Comparison of ENCODE assay signal across 8 cellular contexts in the genomic region with DNA sequence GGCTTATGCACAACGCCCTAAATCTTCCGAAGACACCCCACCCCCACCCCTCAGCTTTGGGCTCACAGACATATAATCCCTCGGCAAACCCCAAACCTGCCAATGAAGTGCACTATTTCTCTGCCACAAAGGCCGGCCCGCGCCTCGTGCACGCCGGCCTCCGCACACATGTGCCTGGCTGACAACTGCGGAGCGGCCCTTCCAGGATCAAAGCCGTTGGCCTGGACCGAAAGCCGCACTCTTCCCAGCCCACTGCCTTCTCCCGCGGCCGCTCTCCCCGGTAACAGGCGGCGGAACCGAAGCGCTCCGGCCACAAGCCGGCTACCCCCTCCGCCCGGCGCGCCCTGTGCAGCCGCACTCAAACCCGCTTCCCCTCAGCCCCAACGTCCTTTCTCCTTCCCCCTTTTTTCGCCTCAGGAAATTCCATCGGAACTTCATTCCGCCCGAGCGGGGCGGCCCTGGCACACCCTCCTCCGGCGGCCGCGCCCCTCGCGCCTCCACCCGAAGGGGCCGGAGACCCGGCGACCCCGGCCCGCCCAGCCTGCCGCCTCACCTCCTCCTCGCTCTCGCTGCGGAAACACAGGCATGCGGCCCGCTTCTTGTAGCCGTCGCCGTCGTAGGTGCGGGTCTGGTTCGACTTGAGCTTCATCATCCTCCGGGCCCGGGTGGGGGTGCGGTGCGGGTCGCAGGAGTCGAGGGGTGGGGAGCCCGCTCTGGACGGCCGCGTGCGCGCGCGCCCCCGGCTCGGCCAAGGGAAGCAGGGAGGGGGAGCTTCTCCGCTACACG. TPM values are rescaled to one million over a fixed set of nuclear protein-coding genes. Genes with fewer than 3 reads are reported as not detected.
DNase-seq lines count a peak whose midpoint lies in the region; ATAC-seq, FAIRE-seq and TF ChIP-seq lines count a peak whose summit lies in the region.

No MANE protein-coding gene starts in this region.

- H3K4me1 ChIP-seq in IMR-90 (ENCODE audit: control insufficient read depth, insufficient read depth, low read length) (peaks cover under 1% of the 10 kb centered on the region; the same call in 1 of the 2 replicates), RWPE2 (ENCODE audit: insufficient read depth, poor library complexity, severe bottlenecking) (peaks cover 5% of the 10 kb centered on the region), pancreas (peaks cover 0 to 14% (median 13%) of the 10 kb centered on the region in 3 donors), transverse colon (peaks cover 6 to 42% (median 23%) of the 10 kb centered on the region in 4 donors)

- DNase-seq in DMS79 treated with DMSO at 0.1 percent for 48 hours (lab: John Stamatoyannopoulos, UW): peak; percentile 50
- peak; percentile 38 for DNase-seq in IMR-90
- peak; percentile 61 for DNase-seq in RWPE2 (ENCODE audit: low spot score)
- peak; percentile 25 to 62 (median 55) for DNase-seq in activated naive CD4-positive, alpha-beta T cell (lab: John Stamatoyannopoulos, UW)
- peak; percentile 82 for DNase-seq in Right ventricle myocardium inferior (ENCODE audit: missing footprints)
- peak; percentile 39 to 83 (median 62) for DNase-seq in pancreas
- peak; percentile 61 for DNase-seq in transverse colon

- TF ChIP-seq RAD21 in IMR-90 (IDR thresholded peaks at IDR 0.05; ENCODE audit: low read length): peak; percentile 15; the same call in 1 of the 2 replicates

- peaks cover 6% of the 10 kb centered on the region for H3K9me1 ChIP-seq in IMR-90 (ENCODE audit: insufficient read depth, low read length)

- H3K56ac ChIP-seq in IMR-90 (ENCODE audit: extremely low read depth, insufficient read depth, low read length): peak overlapping the region; percentile 28

- dilution Hi-C loops in IMR-90 (cut with HindIII; ENCODE audit: low sequenced_read_pairs, unreplicated experiment): no loop called here

- H3K27me3 ChIP-seq in IMR-90 (ENCODE audit: control insufficient read depth, insufficient read depth, low read length) (no peaks in the 10 kb centered on the region), RWPE2 (ENCODE audit: insufficient read depth, poor library complexity, severe bottlenecking) (no peaks in the 10 kb centered on the region), pancreas (no peaks in the 10 kb centered on the region), transverse colon (no peaks in the 10 kb centered on the region)

- CTCF ChIA-PET in IMR-90 (lab: Yijun Ruan, JAX): no interaction called here

- H3K9me3 ChIP-seq in IMR-90 (ENCODE audit: control insufficient read depth, insufficient read depth, low read length) (no peaks in the 10 kb centered on the region), RWPE2 (ENCODE audit: severe bottlenecking) (no peaks in the 10 kb centered on the region), pancreas (no peaks in the 10 kb centered on the region), transverse colon (peaks cover 0 to 4% of the 10 kb centered on the region in 2 donors)

- H4K91ac ChIP-seq in IMR-90 (ENCODE audit: insufficient read depth, low read depth, low read length): peak overlapping the region; percentile 91

- POLR2A ChIA-PET in IMR-90 (lab: Charles Lee; ENCODE audit: unreplicated experiment): no interaction called here

- H3K4ac ChIP-seq in IMR-90 (ENCODE audit: low read depth, low read length): peak overlapping the region; percentile 91

- H4K8ac ChIP-seq in IMR-90 (ENCODE audit: low read depth in 2 of 2, low read length in 2 of 2): peak overlapping the region; percentile 61 to 78; a peak in 2 of 4 replicates

- H2BK120ac ChIP-seq in IMR-90 (ENCODE audit: low read depth, low read length): peak overlapping the region; percentile 51

- peak overlapping the region; percentile 72 for H3K14ac ChIP-seq in IMR-90 (replicated peaks; ENCODE audit: low read depth, low read length)

- no peak for FAIRE-seq in pancreas (lab: Jason Lieb, UNC)

- H3K79me1 ChIP-seq in IMR-90 (ENCODE audit: low read depth in 1 of 2, low read length in 2 of 2): peaks cover 10 to 39% of the 10 kb centered on the region in 2 experiments

- peak overlapping the region; percentile 4 for H4K5ac ChIP-seq in IMR-90 (ENCODE audit: low read depth, low read length)

- H2BK15ac ChIP-seq in IMR-90 (ENCODE audit: low read depth, low read length): no peak overlapping the region

- peak; percentile 25 for ATAC-seq in GM21529 (IDR thresholded peaks at IDR 0.05; ENCODE audit: unreplicated experiment)
- ATAC-seq in IMR-90 (ENCODE audit: low read depth): peak; percentile 50
- peak; percentile 40 for ATAC-seq in RWPE2 (ENCODE audit: low read depth)
- peak; percentile 38 for ATAC-seq in Right ventricle myocardium inferior
- peak; percentile 40 to 66 (median 60) for ATAC-seq in pancreas

- peak overlapping the region; percentile 95 for H2AK5ac ChIP-seq in IMR-90 (ENCODE audit: low read depth, low read length)

- intact Hi-C loops in IMR-90 (cut with micrococcal nuclease) (loop anchor here (1.0 to 5.0 kb wide), 4 partner anchors 85 to 217 kb away; a partner anchor contains a TSS), Right ventricle myocardium inferior (cut with DNase I) (loop anchor here (1.0 to 10.0 kb wide), 5 partner anchors 23 to 143 kb away; a partner anchor contains a TSS), pancreas (cut with DNase I) (no loop called here), transverse colon (cut with DNase I; ENCODE audit: low total_unique reads) (loop anchor here (5.0 kb wide), 1 partner anchor 145 kb away; a partner anchor contains a TSS)

- BruUV-seq in IMR-90 (replicated peaks; lab: Mats Ljungman, UMichigan): no TSS peak

- 0% methylated on average over 29 of the region's 80 CpGs; no CpG with 5 or more reads in 1 of the 2 experiments for WGBS in IMR-90 (ENCODE audit: extremely low coverage in 2 of 2, insufficient read length in 1 of 2), 2 experiments
- 0 to 1% methylated on average over 66 to 80 of the region's 80 CpGs for WGBS in pancreas, 2 donors
- WGBS in transverse colon (ENCODE audit: low coverage in 1 of 2), 2 donors: 0 to 1% methylated on average over 1 to 45 of the region's 80 CpGs

- H4K20me1 ChIP-seq in IMR-90 (ENCODE audit: insufficient read depth, low read length): peaks cover 26% of the 10 kb centered on the region

- no peaks in the 10 kb centered on the region for H3K36me3 ChIP-seq in IMR-90 (ENCODE audit: control insufficient read depth, insufficient read depth, low read length)
- peaks cover 2% of the 10 kb centered on the region; the same call in 1 of the 2 replicates for H3K36me3 ChIP-seq in RWPE2 (ENCODE audit: low read depth)
- H3K36me3 ChIP-seq in pancreas: no peaks in the 10 kb centered on the region
- H3K36me3 ChIP-seq in transverse colon: no peaks in the 10 kb centered on the region

- TF ChIP-seq CTCF in IMR-90 (conservative IDR thresholded peaks at IDR 0.05; ENCODE audit: low read depth, low read length): no peak
- TF ChIP-seq CTCF in RWPE2 (IDR thresholded peaks at IDR 0.05; ENCODE audit: poor library complexity, severe bottlenecking): no peak
- no peak for TF ChIP-seq CTCF in pancreas (IDR thresholded peaks at IDR 0.05)
- no peak for TF ChIP-seq CTCF in transverse colon (IDR thresholded peaks at IDR 0.05)

- H2AK9ac ChIP-seq in IMR-90 (replicated peaks; ENCODE audit: low read depth, low read length, poor library complexity): peak overlapping the region; percentile 92

- H2BK5ac ChIP-seq in IMR-90 (ENCODE audit: low read depth, low read length, poor library complexity, severe bottlenecking): peak overlapping the region; percentile 89

- in situ Hi-C loops in IMR-90 (cut with MboI; ENCODE audit: low sequenced_read_pairs): no loop called here
- in situ Hi-C loops in transverse colon (cut with MboI; ENCODE audit: low pct_ligation_motif_present in 1 of 4, low pct_unique_long_range_greater_than_20kb in 1 of 4, low sequenced_read_pairs in 3 of 4): loop anchor here in 1 of 4 donors (25.0 kb wide), 1 partner anchor 130 kb away; no protein-coding TSS in a partner anchor

- peak overlapping the region; percentile 90 for H3K9ac ChIP-seq in IMR-90 (ENCODE audit: low read depth, low read length)

- H3K4me3 ChIP-seq in IMR-90 (ENCODE audit: insufficient read depth, low read depth, low read length): peak overlapping the region; percentile 93
- H3K4me3 ChIP-seq in RWPE2 (ENCODE audit: severe bottlenecking): peak overlapping the region; percentile 95
- peak overlapping the region; percentile 66 to 94 (median 90) for H3K4me3 ChIP-seq in pancreas
- H3K4me3 ChIP-seq in transverse colon: peak overlapping the region; percentile 32 to 82 (median 74)

- H2AFZ ChIP-seq in IMR-90 (replicated peaks; ENCODE audit: low read length, poor library complexity): peak overlapping the region; percentile 96

- TF ChIP-seq EP300 in transverse colon (IDR thresholded peaks at IDR 0.05; ENCODE audit: low read depth): no peak

- peak overlapping the region; percentile 94 for H3K27ac ChIP-seq in IMR-90 (ENCODE audit: insufficient read depth, low read length)
- H3K27ac ChIP-seq in RWPE2 (ENCODE audit: poor library complexity, severe bottlenecking): peak overlapping the region; percentile 84
- peak overlapping the region; percentile 79 to 94 (median 90) for H3K27ac ChIP-seq in pancreas
- H3K27ac ChIP-seq in transverse colon: peak overlapping the region; percentile 88 to 96 (median 93)

- H2BK20ac ChIP-seq in IMR-90 (ENCODE audit: low read depth, low read length): no peak overlapping the region

- peak overlapping the region; percentile 33; the same call in 1 of the 2 replicates for H3K18ac ChIP-seq in IMR-90 (ENCODE audit: low read depth, low read length)

- peak overlapping the region; percentile 84 for H3K4me2 ChIP-seq in IMR-90 (ENCODE audit: low read depth, low read length)

- TF ChIP-seq POLR2A in IMR-90 (IDR thresholded peaks at IDR 0.05; ENCODE audit: low read depth, low read length) (0 out of 2 replicates have a peak, but pooled peaks have one; percentile 32), transverse colon (IDR thresholded peaks at IDR 0.05) (peak; percentile 26)

- H3K23ac ChIP-seq in IMR-90 (ENCODE audit: low read depth, low read length): peak overlapping the region; percentile 50

TF ChIP-seq in IMR-90, 13 proteins besides CTCF, POLR2A, EP300 and RAD21 (continues in another document):
- peak; percentile 98 for TF ChIP-seq MXI1 (IDR thresholded peaks at IDR 0.05; ENCODE audit: borderline replicate concordance, low read depth, low read length)

RNA-seq across cellular contexts. Expression of a gene that starts 0.6 kb away (rescaled TPM):
- total RNA-seq in IMR-90 (2012; rRNA removed): 17.2 and 21.4 TPM in 2 replicates
- polyA plus RNA-seq in IMR-90 (2012; rRNA removed): 9.1 and 10.1 TPM in 2 replicates
- polyA plus RNA-seq in IMR-90 (2012; cell fraction: cytosol; rRNA removed): 3.8 and 4.5 TPM in 2 replicates
- 3.1 and 12.1 TPM in 2 replicates for polyA plus RNA-seq in IMR-90 (2012; cell fraction: nucleus; rRNA removed; ENCODE audit: low replicate concordance)
- 47.6 TPM for total RNA-seq in Right ventricle myocardium inferior
- 10 to 100 TPM; 10.7 to 20.7 (median 16.0) TPM for total RNA-seq in pancreas
- polyA plus RNA-seq in pancreas: 10 to 100 TPM in 1 of 2 donors, 1 to 10 TPM in 1; 7.1 to 12.0 TPM
- 10 to 100 TPM in 3 of 4 donors, 1 to 10 TPM in 1; 9.6 to 27.9 (median 16.9) TPM for total RNA-seq in transverse colon

RNA-seq across cellular contexts. Expression of a gene that starts 34.0 kb away (rescaled TPM):
- total RNA-seq in IMR-90 (2012; rRNA removed) (3,662 and 5,584 TPM in 2 replicates), Right ventricle myocardium inferior (718 TPM), pancreas (1,000 to 10,000 TPM in 2 of 6 donors, 100 to 1,000 TPM in 4; 565 to 1,127 (median 903) TPM), transverse colon (1,000 to 10,000 TPM in 3 of 4 donors, 100 to 1,000 TPM in 1; 892 to 1,969 (median 1,491) TPM)
- polyA plus RNA-seq in IMR-90 (2012; rRNA removed) (4,105 and 5,462 TPM in 2 replicates), pancreas (1,000 to 10,000 TPM; 1,140 to 1,334 TPM)
- 6,022 and 9,107 TPM in 2 replicates for polyA plus RNA-seq in IMR-90 (2012; cell fraction: cytosol; rRNA removed)
- polyA plus RNA-seq in IMR-90 (2012; cell fraction: nucleus; rRNA removed; ENCODE audit: low replicate concordance): 1,293 and 1,327 TPM in 2 replicates

Comparison
In these comparisons a context has a peak if more than half of its experiments do, and no peak if none do; other contexts are left out.
1. Peak in every context shown above with its lines: DNase-seq, ATAC-seq, H3K4me3 ChIP-seq and H3K27ac ChIP-seq.
2. intact Hi-C loops: an anchor here in IMR-90 (1.0 to 5.0 kb wide), Right ventricle myocardium inferior (1.0 to 10.0 kb wide) and transverse colon (5.0 kb wide); none called in pancreas.